Comparison of ENCODE assay signal across 34 cellular contexts in the genomic region with DNA sequence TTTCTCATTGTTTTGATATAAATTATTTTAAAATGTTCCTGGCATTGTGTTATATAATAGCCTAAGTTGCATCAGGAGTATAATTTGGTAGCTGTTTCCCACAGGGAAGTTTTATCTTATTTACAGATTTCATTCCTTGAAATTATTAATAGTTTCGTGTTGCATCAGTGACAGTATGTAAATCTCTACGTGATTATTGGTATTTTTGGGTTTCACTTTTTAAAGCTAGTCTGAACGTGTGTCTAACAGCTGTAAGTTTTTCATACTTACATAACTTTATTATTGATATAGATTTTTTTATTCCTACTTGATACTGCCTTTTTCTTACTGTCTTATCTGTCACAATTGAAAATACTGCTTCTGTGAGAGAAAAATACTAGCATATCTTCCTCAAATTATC.
"Had no signal": no experiment of that assay in that cellular context is flagged by ENCODE, and none has a peak within 500 bp of the region (broad histone marks: within the 10 kb centered on the region; RNA-seq: fewer than 3 reads in every experiment).

No MANE protein-coding gene starts in this region.

- H3K4me1 ChIP-seq: ascending aorta had no signal

- ATAC-seq: activated CD8-positive, alpha-beta memory T cell treated with anti-CD3 and anti-CD28 coated beads, Interleukin-2, amount 10 ng/mL, durations not matched to agents 7 days and 5 days; activated CD8-positive, alpha-beta T cell treated with anti-CD3 and anti-CD28 coated beads, Interleukin-2, amount 10 ng/mL, durations not matched to agents 7 days and 5 days; activated naive CD8-positive, alpha-beta T cell treated with anti-CD3 and anti-CD28 coated beads, Interleukin-2, amount 50 U/mL, for 24 hours had no signal

- H3K36me3 ChIP-seq: ascending aorta, cardiac muscle cell had no signal

- H3K9me3 ChIP-seq: ascending aorta had no signal

- H3K27me3 ChIP-seq: ascending aorta, cardiac muscle cell had no signal

- DNase-seq: activated B cell treated with CpG ODN at 0.5 μM for 24 hours; activated CD4-positive, alpha-beta memory T cell treated with anti-CD3 and anti-CD28 coated beads, Interleukin-2, amount 10 ng/mL, durations not matched to agents 7 days and 5 days; activated CD4-positive, alpha-beta T cell treated with anti-CD3 and anti-CD28 coated beads for 4 hours; activated CD4-positive, alpha-beta T cell treated with anti-CD3 and anti-CD28 coated beads, Interleukin-2, amount 10 ng/mL, durations not matched to agents 24 days and 14 days; activated CD4-positive, alpha-beta T cell treated with anti-CD3 and anti-CD28 coated beads, Interleukin-2, amount 50 U/mL, for 48 hours; activated CD4-positive, CD25-positive, alpha-beta regulatory T cell treated with anti-CD3 and anti-CD28 coated beads, Interleukin-2, amount 50 U/mL, for 72 hours; activated CD8-positive, alpha-beta memory T cell treated with anti-CD3 and anti-CD28 coated beads for 24 hours; activated CD8-positive, alpha-beta memory T cell treated with anti-CD3 and anti-CD28 coated beads, Interleukin-2, amount 10 ng/mL, durations not matched to agents 7 days and 5 days; activated CD8-positive, alpha-beta memory T cell treated with anti-CD3 and anti-CD28 coated beads, Interleukin-2, amount 50 U/mL, for 48 hours; activated CD8-positive, alpha-beta T cell treated with anti-CD3 and anti-CD28 coated beads, Interleukin-2, amount 10 ng/mL, durations not matched to agents 7 days and 5 days; activated effector memory CD4-positive, alpha-beta T cell treated with Interleukin-2 at 50 U/mL for 16 hours; activated gamma-delta T cell; activated naive CD4-positive, alpha-beta T cell treated with anti-CD3 and anti-CD28 coated beads, Interleukin-2, amount 10 ng/mL, durations not matched to agents 7 days and 5 days; activated naive CD4-positive, alpha-beta T cell treated with Interleukin-2 at 50 U/mL for 16 hours; activated naive CD8-positive, alpha-beta T cell treated with anti-CD3 and anti-CD28 coated beads, Interleukin-2, amount 10 ng/mL, durations not matched to agents 7 days and 5 days; activated naive CD8-positive, alpha-beta T cell treated with anti-CD3 and anti-CD28 coated beads, Interleukin-2, amount 50 U/mL, for 24 hours; activated T-cell treated with anti-CD3 and anti-CD28 coated beads, Interleukin-2, amount 50 U/mL, for 24 hours; activated T-cell treated with anti-CD3 and anti-CD28 coated beads, Interleukin-2, amount 50 U/mL, for 48 hours; amygdala; anterior cingulate cortex; caudate nucleus; cerebellar nuclear complex; T-helper 2 cell; T-helper 9 cell had no signal

- H3K36me3 Mint-ChIP-seq: activated naive CD4-positive, alpha-beta T cell treated with anti-CD3 and anti-CD28 coated beads, Interleukin-2, amount 10 ng/mL, durations not matched to agents 7 days and 5 days had no signal

- H3K4me1 Mint-ChIP-seq: activated CD4-positive, alpha-beta memory T cell treated with anti-CD3 and anti-CD28 coated beads, Interleukin-2, amount 10 ng/mL, durations not matched to agents 7 days and 5 days; activated CD4-positive, alpha-beta T cell treated with anti-CD3 and anti-CD28 coated beads, Interleukin-2, amount 10 ng/mL, durations not matched to agents 24 days and 14 days; activated CD8-positive, alpha-beta memory T cell treated with anti-CD3 and anti-CD28 coated beads, Interleukin-2, amount 10 ng/mL, durations not matched to agents 7 days and 5 days; activated naive CD4-positive, alpha-beta T cell treated with anti-CD3 and anti-CD28 coated beads, Interleukin-2, amount 10 ng/mL, durations not matched to agents 7 days and 5 days; activated naive CD4-positive, alpha-beta T cell treated with anti-CD3 and anti-CD28 coated beads, Interleukin-2, amount 50 U/mL, for 24 hours; activated naive CD8-positive, alpha-beta T cell treated with anti-CD3 and anti-CD28 coated beads, Interleukin-2, amount 10 ng/mL, durations not matched to agents 7 days and 5 days; activated naive CD8-positive, alpha-beta T cell treated with anti-CD3 and anti-CD28 coated beads, Interleukin-2, amount 50 U/mL, for 24 hours; brain; central memory CD8-positive, alpha-beta T cell had no signal

- H3K9me3 Mint-ChIP-seq: activated B cell treated with CpG ODN at 0.5 μM for 24 hours; activated CD4-positive, alpha-beta memory T cell treated with anti-CD3 and anti-CD28 coated beads, Interleukin-2, amount 10 ng/mL, durations not matched to agents 7 days and 5 days; activated CD4-positive, alpha-beta T cell treated with anti-CD3 and anti-CD28 coated beads, Interleukin-2, amount 10 ng/mL, durations not matched to agents 24 days and 14 days; activated naive CD4-positive, alpha-beta T cell treated with anti-CD3 and anti-CD28 coated beads, Interleukin-2, amount 10 ng/mL, durations not matched to agents 7 days and 5 days; activated naive CD4-positive, alpha-beta T cell treated with anti-CD3 and anti-CD28 coated beads, Interleukin-2, amount 50 U/mL, for 24 hours; activated naive CD8-positive, alpha-beta T cell treated with anti-CD3 and anti-CD28 coated beads, Interleukin-2, amount 10 ng/mL, durations not matched to agents 7 days and 5 days; activated naive CD8-positive, alpha-beta T cell treated with anti-CD3 and anti-CD28 coated beads, Interleukin-2, amount 50 U/mL, for 24 hours; activated T-cell treated with anti-CD3 and anti-CD28 coated beads, Interleukin-2, amount 50 U/mL, for 24 hours; activated T-helper 2 cell treated with anti-CD3 and anti-CD28 coated beads, Interferon-gamma antibody, Interleukin-2, Interleukin-4, amounts not matched to agents 10 μg/mL and 5 μg/mL and 100 μg/mL, durations not matched to agents 14 hours and 24 hours and 36 hours; brain; central memory CD8-positive, alpha-beta T cell; T-helper 1 cell treated with Interleukin-12 subunit alpha and Interleukin-12 subunit beta and Interleukin-4 antibody, amounts not matched to agents 30 μg/mL and 1 μg/mL, for 36 hours; T-helper 2 cell treated with Interferon-gamma antibody and Interleukin-4, amounts not matched to agents 5 μg/mL and 100 μg/mL, for 36 hours had no signal

- H3K27ac ChIP-seq: ascending aorta, cardiac muscle cell, VCaP had no signal

- H3K4me3 Mint-ChIP-seq: activated B cell treated with CpG ODN at 0.5 μM for 24 hours; activated CD4-positive, alpha-beta memory T cell treated with anti-CD3 and anti-CD28 coated beads, Interleukin-2, amount 10 ng/mL, durations not matched to agents 7 days and 5 days; activated CD4-positive, alpha-beta T cell treated with anti-CD3 and anti-CD28 coated beads, Interleukin-2, amount 10 ng/mL, durations not matched to agents 24 days and 14 days; activated CD8-positive, alpha-beta memory T cell treated with anti-CD3 and anti-CD28 coated beads, Interleukin-2, amount 10 ng/mL, durations not matched to agents 7 days and 5 days; activated CD8-positive, alpha-beta T cell treated with anti-CD3 and anti-CD28 coated beads, Interleukin-2, amount 10 ng/mL, durations not matched to agents 7 days and 5 days; activated naive CD4-positive, alpha-beta T cell treated with anti-CD3 and anti-CD28 coated beads, Interleukin-2, amount 10 ng/mL, durations not matched to agents 7 days and 5 days; activated naive CD4-positive, alpha-beta T cell treated with anti-CD3 and anti-CD28 coated beads, Interleukin-2, amount 50 U/mL, for 24 hours; activated naive CD8-positive, alpha-beta T cell; activated naive CD8-positive, alpha-beta T cell treated with anti-CD3 and anti-CD28 coated beads, Interleukin-2, amount 10 ng/mL, durations not matched to agents 7 days and 5 days; activated naive CD8-positive, alpha-beta T cell treated with anti-CD3 and anti-CD28 coated beads, Interleukin-2, amount 50 U/mL, for 24 hours; activated T-cell treated with anti-CD3 and anti-CD28 coated beads, Interleukin-2, amount 50 U/mL, for 24 hours; brain; central memory CD8-positive, alpha-beta T cell; T-helper 1 cell treated with Interleukin-12 subunit alpha and Interleukin-12 subunit beta and Interleukin-4 antibody, amounts not matched to agents 30 μg/mL and 1 μg/mL, for 36 hours; T-helper 2 cell treated with Interferon-gamma antibody and Interleukin-4, amounts not matched to agents 5 μg/mL and 100 μg/mL, for 36 hours had no signal

- H3K4me3 ChIP-seq: ascending aorta, cardiac muscle cell had no signal

- H3K27ac Mint-ChIP-seq: activated B cell treated with CpG ODN at 0.5 μM for 24 hours; activated CD4-positive, alpha-beta memory T cell treated with anti-CD3 and anti-CD28 coated beads, Interleukin-2, amount 10 ng/mL, durations not matched to agents 7 days and 5 days; activated CD4-positive, alpha-beta T cell treated with anti-CD3 and anti-CD28 coated beads, Interleukin-2, amount 10 ng/mL, durations not matched to agents 24 days and 14 days; activated CD8-positive, alpha-beta memory T cell treated with anti-CD3 and anti-CD28 coated beads, Interleukin-2, amount 10 ng/mL, durations not matched to agents 7 days and 5 days; activated CD8-positive, alpha-beta T cell treated with anti-CD3 and anti-CD28 coated beads, Interleukin-2, amount 10 ng/mL, durations not matched to agents 7 days and 5 days; activated naive CD4-positive, alpha-beta T cell treated with anti-CD3 and anti-CD28 coated beads, Interleukin-2, amount 10 ng/mL, durations not matched to agents 7 days and 5 days; activated naive CD4-positive, alpha-beta T cell treated with anti-CD3 and anti-CD28 coated beads, Interleukin-2, amount 50 U/mL, for 24 hours; activated naive CD8-positive, alpha-beta T cell; activated naive CD8-positive, alpha-beta T cell treated with anti-CD3 and anti-CD28 coated beads, Interleukin-2, amount 10 ng/mL, durations not matched to agents 7 days and 5 days; activated naive CD8-positive, alpha-beta T cell treated with anti-CD3 and anti-CD28 coated beads, Interleukin-2, amount 50 U/mL, for 24 hours; activated T-cell treated with anti-CD3 and anti-CD28 coated beads, Interleukin-2, amount 50 U/mL, for 24 hours; activated T-helper 2 cell treated with anti-CD3 and anti-CD28 coated beads, Interferon-gamma antibody, Interleukin-2, Interleukin-4, amounts not matched to agents 10 μg/mL and 5 μg/mL and 100 μg/mL, durations not matched to agents 14 hours and 24 hours and 36 hours; brain; T-helper 1 cell treated with Interleukin-12 subunit alpha and Interleukin-12 subunit beta and Interleukin-4 antibody, amounts not matched to agents 30 μg/mL and 1 μg/mL, for 36 hours; T-helper 2 cell treated with Interferon-gamma antibody and Interleukin-4, amounts not matched to agents 5 μg/mL and 100 μg/mL, for 36 hours had no signal

- H3K27me3 Mint-ChIP-seq: activated B cell treated with CpG ODN at 0.5 μM for 24 hours; activated CD4-positive, alpha-beta memory T cell treated with anti-CD3 and anti-CD28 coated beads, Interleukin-2, amount 10 ng/mL, durations not matched to agents 7 days and 5 days; activated CD4-positive, alpha-beta T cell treated with anti-CD3 and anti-CD28 coated beads, Interleukin-2, amount 10 ng/mL, durations not matched to agents 24 days and 14 days; activated CD8-positive, alpha-beta memory T cell treated with anti-CD3 and anti-CD28 coated beads, Interleukin-2, amount 10 ng/mL, durations not matched to agents 7 days and 5 days; activated naive CD4-positive, alpha-beta T cell treated with anti-CD3 and anti-CD28 coated beads, Interleukin-2, amount 10 ng/mL, durations not matched to agents 7 days and 5 days; activated naive CD4-positive, alpha-beta T cell treated with anti-CD3 and anti-CD28 coated beads, Interleukin-2, amount 50 U/mL, for 24 hours; activated naive CD8-positive, alpha-beta T cell; activated naive CD8-positive, alpha-beta T cell treated with anti-CD3 and anti-CD28 coated beads, Interleukin-2, amount 10 ng/mL, durations not matched to agents 7 days and 5 days; activated naive CD8-positive, alpha-beta T cell treated with anti-CD3 and anti-CD28 coated beads, Interleukin-2, amount 50 U/mL, for 24 hours; activated T-cell treated with anti-CD3 and anti-CD28 coated beads, Interleukin-2, amount 50 U/mL, for 24 hours; brain; central memory CD8-positive, alpha-beta T cell had no signal
